Comparison of ENCODE assay signal across 8 cellular contexts in the genomic region with DNA sequence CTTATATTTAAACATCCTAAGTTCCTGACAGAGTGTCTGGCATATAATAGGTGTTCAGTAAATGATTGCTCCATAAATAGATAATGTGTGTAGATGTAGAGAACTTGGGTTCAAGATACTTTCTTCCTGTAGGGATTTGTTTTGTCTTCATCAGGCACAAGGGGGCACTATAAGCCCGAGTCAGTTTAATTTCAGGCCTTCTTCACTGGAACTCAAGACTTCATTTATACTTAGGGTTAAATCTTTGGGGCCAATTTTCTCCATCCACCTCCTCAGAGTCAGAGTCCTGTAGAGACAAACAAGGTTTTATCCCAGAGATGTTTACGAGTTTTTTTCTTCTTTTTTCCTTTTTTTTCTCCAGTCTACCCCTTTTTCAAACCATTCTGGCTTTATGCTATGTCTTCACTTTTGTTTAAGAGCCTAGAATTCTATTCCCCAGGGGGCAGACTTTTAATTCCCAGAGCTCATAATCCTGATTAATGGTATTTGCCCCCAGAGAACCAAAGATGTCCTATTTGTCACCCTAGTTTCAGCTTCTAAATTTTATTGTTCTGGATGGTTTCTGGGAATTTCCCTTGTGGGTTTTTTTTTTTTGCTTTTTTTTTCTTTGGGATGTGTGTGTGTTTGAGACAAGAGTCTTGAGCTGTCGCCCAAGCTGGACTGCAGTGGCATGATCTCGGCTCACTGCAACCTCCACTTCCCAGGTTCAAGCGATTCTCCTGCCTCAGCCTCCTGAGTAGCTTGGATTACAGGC.
DNase-seq lines count a peak whose midpoint lies in the region; ATAC-seq and TF ChIP-seq lines count a peak whose summit lies in the region.

No MANE protein-coding gene starts in this region.

- dilution Hi-C loops in IMR-90 (cut with HindIII; ENCODE audit: low sequenced_read_pairs, unreplicated experiment): no loop called here

- no peaks in the 10 kb centered on the region for H3K9me1 ChIP-seq in IMR-90 (ENCODE audit: insufficient read depth, low read length)

- H2BK12ac ChIP-seq in mesenchymal stem cell (ENCODE audit: low read length in 2 of 2): no peak overlapping the region

- H2BK5ac ChIP-seq in IMR-90 (ENCODE audit: low read depth, low read length, poor library complexity, severe bottlenecking) (no peak overlapping the region), mesenchymal stem cell (ENCODE audit: low read depth, low read length, poor library complexity, severe bottlenecking) (no peak overlapping the region)

- H3K14ac ChIP-seq in IMR-90 (replicated peaks; ENCODE audit: low read depth, low read length) (no peak overlapping the region), mesenchymal stem cell (ENCODE audit: low read length in 2 of 2) (no peak overlapping the region)

- H2BK20ac ChIP-seq in IMR-90 (ENCODE audit: low read depth, low read length): no peak overlapping the region

- H3K9me3 ChIP-seq in IMR-90 (ENCODE audit: control insufficient read depth, insufficient read depth, low read length) (no peaks in the 10 kb centered on the region), mesenchymal stem cell (ENCODE audit: control insufficient read depth, low read length) (no peaks in the 10 kb centered on the region)

- no peak overlapping the region for H4K5ac ChIP-seq in IMR-90 (ENCODE audit: low read depth, low read length)

- no peak for ATAC-seq in IMR-90 (ENCODE audit: low read depth)
- ATAC-seq in activated CD4-positive, CD25-positive, alpha-beta regulatory T cell treated with anti-CD3 and anti-CD28 coated beads, Interleukin-2, amount 50 U/mL, for 24 hours: no peak

- CTCF ChIA-PET in IMR-90 (lab: Yijun Ruan, JAX): interaction anchor here (0.6 to 1.2 kb wide), 5 partner anchors 13 to 1277 kb away, joined by 3 to 6 read pairs (median 4); a partner anchor contains a TSS

- H3K18ac ChIP-seq in IMR-90 (ENCODE audit: low read depth, low read length) (no peak overlapping the region), mesenchymal stem cell (ENCODE audit: low read depth in 1 of 2, low read length in 2 of 2) (no peak overlapping the region)

- in situ Hi-C loops in IMR-90 (cut with MboI; ENCODE audit: low sequenced_read_pairs): loop anchor here (25.0 kb wide), 1 partner anchor 962 kb away; a partner anchor contains a TSS
- in situ Hi-C loops in SK-MEL-5 (cut with HindIII; ENCODE audit: low pct_unique_long_range_greater_than_20kb, low sequenced_read_pairs): no loop called here

- no peak overlapping the region for H3K4ac ChIP-seq in IMR-90 (ENCODE audit: low read depth, low read length)
- H3K4ac ChIP-seq in mesenchymal stem cell (ENCODE audit: low read depth in 1 of 2, low read length in 2 of 2): no peak overlapping the region

- no peak overlapping the region for H4K91ac ChIP-seq in IMR-90 (ENCODE audit: insufficient read depth, low read depth, low read length)
- H4K91ac ChIP-seq in mesenchymal stem cell (ENCODE audit: low read length): no peak overlapping the region

- H3K27ac ChIP-seq in IMR-90 (ENCODE audit: insufficient read depth, low read length): no peak overlapping the region
- H3K27ac ChIP-seq in mesenchymal stem cell (ENCODE audit: low read length, poor library complexity, severe bottlenecking): no peak overlapping the region

- no peak overlapping the region for H2AFZ ChIP-seq in IMR-90 (replicated peaks; ENCODE audit: low read length, poor library complexity)
- H2AFZ ChIP-seq in mesenchymal stem cell (ENCODE audit: low read depth, low read length): no peak overlapping the region

- DNase-seq in NCI-H2081 (lab: John Stamatoyannopoulos, UW) (peak; percentile 26 to 47), NCI-H2081 treated with DMSO at 0.1 percent for 48 hours (lab: John Stamatoyannopoulos, UW) (no peak), IMR-90 (peak; percentile 75), SK-MEL-5 (ENCODE audit: low read depth, low spot score) (peak; percentile 93), mesenchymal stem cell (peak; percentile 83), NCI-H1930 (lab: John Stamatoyannopoulos, UW) (no peak)
- DNase-seq in central memory CD4-positive, alpha-beta T cell: peak; percentile 63

- H3K36me3 ChIP-seq in IMR-90 (ENCODE audit: control insufficient read depth, insufficient read depth, low read length): no peaks in the 10 kb centered on the region
- H3K36me3 ChIP-seq in mesenchymal stem cell (ENCODE audit: control insufficient read depth in 1 of 2, insufficient read depth in 2 of 2, low read depth in 1 of 2, low read length in 2 of 2): no peaks in the 10 kb centered on the region

- no TSS peak for BruUV-seq in IMR-90 (replicated peaks; lab: Mats Ljungman, UMichigan)

- H2AK9ac ChIP-seq in IMR-90 (replicated peaks; ENCODE audit: low read depth, low read length, poor library complexity): no peak overlapping the region

- intact Hi-C loops in IMR-90 (cut with micrococcal nuclease): no loop called here

- POLR2A ChIA-PET in IMR-90 (lab: Charles Lee; ENCODE audit: unreplicated experiment): interaction anchor here (0.6 to 0.7 kb wide), 3 partner anchors 17 to 156 kb away, joined by 3 to 4 read pairs (median 4); a partner anchor contains a TSS

- TF ChIP-seq POLR2A in IMR-90 (IDR thresholded peaks at IDR 0.05; ENCODE audit: low read depth, low read length): no peak

- H3K4me3 ChIP-seq in IMR-90 (ENCODE audit: insufficient read depth, low read depth, low read length) (no peak overlapping the region), mesenchymal stem cell (ENCODE audit: insufficient read depth in 1 of 2, low read depth in 1 of 2, low read length in 2 of 2) (no peak overlapping the region)

- H2AK5ac ChIP-seq in IMR-90 (ENCODE audit: low read depth, low read length): no peak overlapping the region
- no peak overlapping the region for H2AK5ac ChIP-seq in mesenchymal stem cell (ENCODE audit: low read length, severe bottlenecking)

- no peak overlapping the region for H4K8ac ChIP-seq in IMR-90 (ENCODE audit: low read depth in 2 of 2, low read length in 2 of 2)
- no peak overlapping the region for H4K8ac ChIP-seq in mesenchymal stem cell (ENCODE audit: low read length)

- no peaks in the 10 kb centered on the region for H3K27me3 ChIP-seq in IMR-90 (ENCODE audit: control insufficient read depth, insufficient read depth, low read length)
- no peaks in the 10 kb centered on the region for H3K27me3 ChIP-seq in mesenchymal stem cell (ENCODE audit: control insufficient read depth in 1 of 2, insufficient read depth in 1 of 2, low read length in 2 of 2)

- H3K9ac ChIP-seq in IMR-90 (ENCODE audit: low read depth, low read length): no peak overlapping the region; the same call in 1 of the 2 replicates
- no peak overlapping the region for H3K9ac ChIP-seq in mesenchymal stem cell (ENCODE audit: low read length)

- WGBS in IMR-90 (ENCODE audit: extremely low coverage in 2 of 2, insufficient read length in 1 of 2), 2 experiments: no CpG with 5 or more reads among the region's 5 CpGs
- WGBS in mesenchymal stem cell: 58% methylated on average over 5 of the region's 5 CpGs

- H3K56ac ChIP-seq in IMR-90 (ENCODE audit: extremely low read depth, insufficient read depth, low read length): no peak overlapping the region

- no peaks in the 10 kb centered on the region for H4K20me1 ChIP-seq in IMR-90 (ENCODE audit: insufficient read depth, low read length)

- H3K79me1 ChIP-seq in IMR-90 (ENCODE audit: low read depth in 1 of 2, low read length in 2 of 2) (peaks cover 3 to 7% of the 10 kb centered on the region in 2 experiments; a peak in 2 of 4 replicates), mesenchymal stem cell (replicated peaks; ENCODE audit: low read length, poor library complexity, severe bottlenecking) (peaks cover 5% of the 10 kb centered on the region)

- no peak overlapping the region for H3K23ac ChIP-seq in IMR-90 (ENCODE audit: low read depth, low read length)
- no peak overlapping the region for H3K23ac ChIP-seq in mesenchymal stem cell (ENCODE audit: low read length in 2 of 2)

- peak; percentile 72 for TF ChIP-seq CTCF in IMR-90 (conservative IDR thresholded peaks at IDR 0.05; ENCODE audit: low read depth, low read length)

- H3K4me1 ChIP-seq in IMR-90 (ENCODE audit: control insufficient read depth, insufficient read depth, low read length) (peaks cover 1% of the 10 kb centered on the region; the same call in 1 of the 2 replicates), mesenchymal stem cell (ENCODE audit: control insufficient read depth, insufficient read depth, low read depth, low read length) (peaks cover 2% of the 10 kb centered on the region)

- H3K4me2 ChIP-seq in IMR-90 (ENCODE audit: low read depth, low read length) (no peak overlapping the region), mesenchymal stem cell (ENCODE audit: low read length, poor library complexity, severe bottlenecking) (no peak overlapping the region)

- no peak overlapping the region for H2BK15ac ChIP-seq in IMR-90 (ENCODE audit: low read depth, low read length)
- no peak overlapping the region for H2BK15ac ChIP-seq in mesenchymal stem cell (ENCODE audit: low read depth, poor library complexity, severe bottlenecking)

- peak; percentile 79 for TF ChIP-seq RAD21 in IMR-90 (IDR thresholded peaks at IDR 0.05; ENCODE audit: low read length)

- H2BK120ac ChIP-seq in IMR-90 (ENCODE audit: low read depth, low read length) (no peak overlapping the region), mesenchymal stem cell (ENCODE audit: low read depth, low read length) (no peak overlapping the region)

TF ChIP-seq in IMR-90, 13 proteins besides CTCF, POLR2A, EP300 and RAD21:
- TF ChIP-seq, protein P1, sequence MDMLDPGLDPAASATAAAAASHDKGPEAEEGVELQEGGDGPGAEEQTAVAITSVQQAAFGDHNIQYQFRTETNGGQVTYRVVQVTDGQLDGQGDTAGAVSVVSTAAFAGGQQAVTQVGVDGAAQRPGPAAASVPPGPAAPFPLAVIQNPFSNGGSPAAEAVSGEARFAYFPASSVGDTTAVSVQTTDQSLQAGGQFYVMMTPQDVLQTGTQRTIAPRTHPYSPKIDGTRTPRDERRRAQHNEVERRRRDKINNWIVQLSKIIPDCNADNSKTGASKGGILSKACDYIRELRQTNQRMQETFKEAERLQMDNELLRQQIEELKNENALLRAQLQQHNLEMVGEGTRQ (IDR thresholded peaks at IDR 0.05; ENCODE audit: low read depth, low read length): no peak
- TF ChIP-seq SMC3 (IDR thresholded peaks at IDR 0.05; ENCODE audit: low read depth, low read length): peak; percentile 60; the same call in 1 of the 2 replicates

Comparison
In these comparisons a context has a peak if more than half of its experiments do, and no peak if none do; other contexts are left out.
1. DNase-seq: peak in NCI-H2081 (2 of 2), IMR-90 (single experiment), SK-MEL-5 (single experiment), central memory CD4-positive, alpha-beta T cell (single experiment) and mesenchymal stem cell (single experiment); none in NCI-H2081 treated with DMSO at 0.1 percent for 48 hours (single experiment) and NCI-H1930 (0 of 2).